28 cellular contexts compared by ENCODE assay signal in genomic region chr19:27758626-27759505, GRCh38.
"Had no signal": no experiment of that assay in that cellular context is flagged by ENCODE, and none has a peak within 500 bp of the region (broad histone marks: within the 10 kb centered on the region; RNA-seq: fewer than 3 reads in every experiment).

No MANE protein-coding gene starts in this region.

- H3K27ac ChIP-seq: brain microvascular endothelial cell, colonic mucosa, WERI-Rb-1 had no signal

- H3K9me3 ChIP-seq: colonic mucosa had no signal

- H3K36me3 ChIP-seq: brain microvascular endothelial cell, colonic mucosa, WERI-Rb-1 had no signal

- DNase-seq: activated B cell treated with CpG ODN at 0.5 μM for 24 hours; activated CD4-positive, alpha-beta T cell treated with anti-CD3 and anti-CD28 coated beads for 48 hours; activated CD4-positive, alpha-beta T cell treated with anti-CD3 and anti-CD28 coated beads, Interleukin-2, amount 50 U/mL, for 1 hour; activated CD4-positive, alpha-beta T cell treated with anti-CD3 and anti-CD28 coated beads, Interleukin-2, amount 50 U/mL, for 48 hours; activated CD8-positive, alpha-beta memory T cell treated with anti-CD3 and anti-CD28 coated beads for 24 hours; activated CD8-positive, alpha-beta T cell treated with anti-CD3 and anti-CD28 coated beads for 36 hours; activated effector memory CD4-positive, alpha-beta T cell treated with Interleukin-2 at 50 U/mL for 16 hours; activated gamma-delta T cell treated with Interleukin-2 at 50 U/mL for 16 hours; activated naive CD4-positive, alpha-beta T cell treated with anti-CD3 and anti-CD28 coated beads, Interleukin-2, amount 50 U/mL, for 16 hours; activated naive CD4-positive, alpha-beta T cell treated with Interleukin-2 at 50 U/mL for 16 hours; activated T-cell treated with anti-CD3 and anti-CD28 coated beads, Interleukin-2, amount 50 U/mL, for 4 hours; amniotic stem cell; anterior cingulate cortex; brain microvascular endothelial cell; caudate nucleus; cerebellar nuclear complex; colonic mucosa; effector memory CD4-positive, alpha-beta T cell; endodermal cell; foreskin fibroblast; head of caudate nucleus; T-helper 1 cell; T-helper 17 cell; T1000; WERI-Rb-1 had no signal

- H3K4me3 ChIP-seq: colonic mucosa had no signal

- H3K27me3 ChIP-seq: brain microvascular endothelial cell, colonic mucosa had no signal

- H3K4me1 ChIP-seq: colonic mucosa had no signal

- ATAC-seq: activated CD4-positive, CD25-positive, alpha-beta regulatory T cell treated with anti-CD3 and anti-CD28 coated beads, Interleukin-2, amount 50 U/mL, for 24 hours; activated CD8-positive, alpha-beta T cell treated with anti-CD3 and anti-CD28 coated beads for 36 hours; activated T-cell treated with anti-CD3 and anti-CD28 coated beads, Interleukin-2, amount 50 U/mL, for 4 hours; activated T-helper 17 cell treated with anti-CD3 and anti-CD28 coated beads, Interleukin-2, amount 50 U/mL, for 72 hours; esophagus mucosa; T-helper 17 cell had no signal
